10 cellular contexts compared by ENCODE assay signal in the genomic region with DNA sequence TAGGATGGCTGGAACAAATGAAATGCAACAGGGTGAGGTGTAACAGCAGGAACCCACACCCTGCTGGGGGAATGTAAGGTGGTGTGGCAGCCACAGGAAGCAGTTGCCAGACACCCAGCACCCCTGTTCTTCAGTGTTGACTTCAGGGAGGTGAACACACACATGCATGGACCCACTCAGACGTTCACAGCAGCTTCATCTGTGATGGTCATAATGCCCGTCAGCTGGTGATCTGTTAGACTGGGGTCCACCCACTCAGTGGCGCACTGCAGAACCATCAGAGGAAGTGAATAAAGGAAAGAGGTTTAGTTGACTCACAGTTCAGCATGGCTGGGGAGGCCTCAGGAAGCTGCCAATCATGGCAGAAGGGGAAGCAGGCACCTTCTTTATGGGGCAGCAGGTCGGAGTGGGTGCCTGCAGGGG.
DNase-seq lines count a peak whose midpoint lies in the region; ATAC-seq and TF ChIP-seq lines count a peak whose summit lies in the region.
"Had no signal": no experiment of that assay in that cellular context is flagged by ENCODE, and none has a peak within 500 bp of the region (broad histone marks: within the 10 kb centered on the region; RNA-seq: fewer than 3 reads in every experiment).

No MANE protein-coding gene starts in this region.

- H3K36me3 ChIP-seq in effector memory CD4-positive, alpha-beta T cell (ENCODE audit: control insufficient read depth, insufficient read depth, low read length), result no peaks in the 10 kb centered on the region

- H3K9me3 ChIP-seq in effector memory CD4-positive, alpha-beta T cell (ENCODE audit: control insufficient read depth, low read length), result no peaks in the 10 kb centered on the region

- DNase-seq in activated T-cell treated with anti-CD3 and anti-CD28 coated beads for 24 hours (ENCODE audit: low read depth) (peak; percentile 30), activated T-cell treated with anti-CD3 and anti-CD28 coated beads for 4 hours (no peak), fibroblast of pulmonary artery (ENCODE audit: low read depth) (peak; percentile 13), superior temporal gyrus (ENCODE audit: extremely low spot score) (no peak), middle frontal gyrus (ENCODE audit: extremely low spot score, low spot score) (no peak)
- peak; percentile 45 for DNase-seq in activated CD4-positive, CD25-positive, alpha-beta regulatory T cell treated with anti-CD3 and anti-CD28 coated beads, Interleukin-2, amount 50 U/mL, for 72 hours
- DNase-seq in effector memory CD4-positive, alpha-beta T cell, result no peak
- DNase-seq: ACHN, NCI-H1694 treated with DMSO at 0.1 percent for 48 hours had no signal

- no peak overlapping the region for H3K27ac Mint-ChIP-seq in stimulated activated memory B cell treated with anti-CD40 and anti-IgM and Interleukin-4, amounts not matched to agents 10 μg/mL and 1 μg/mL and 100 μg/mL, for 72 hours

- peaks cover 19% of the 10 kb centered on the region for H3K36me3 Mint-ChIP-seq in stimulated activated memory B cell treated with anti-CD40 and anti-IgM and Interleukin-4, amounts not matched to agents 10 μg/mL and 1 μg/mL and 100 μg/mL, for 72 hours

- H3K9me3 Mint-ChIP-seq in stimulated activated memory B cell treated with anti-CD40 and anti-IgM and Interleukin-4, amounts not matched to agents 10 μg/mL and 1 μg/mL and 100 μg/mL, for 72 hours, result no peaks in the 10 kb centered on the region

- H3K27ac ChIP-seq in effector memory CD4-positive, alpha-beta T cell (ENCODE audit: insufficient read depth, low read length, poor library complexity, severe bottlenecking), result no peak overlapping the region

- H3K4me3 Mint-ChIP-seq in stimulated activated memory B cell treated with anti-CD40 and anti-IgM and Interleukin-4, amounts not matched to agents 10 μg/mL and 1 μg/mL and 100 μg/mL, for 72 hours, result no peak overlapping the region

- H3K27me3 ChIP-seq in effector memory CD4-positive, alpha-beta T cell (replicated peaks; ENCODE audit: control insufficient read depth, insufficient read depth, low read length, poor library complexity, severe bottlenecking), result no peaks in the 10 kb centered on the region

- TF ChIP-seq CTCF in fibroblast of pulmonary artery (IDR thresholded peaks at IDR 0.05; ENCODE audit: low read length, missing control alignments), result no peak

- no peak overlapping the region for H3K4me3 ChIP-seq in fibroblast of pulmonary artery (replicated peaks; ENCODE audit: low read depth, low read length)
- H3K4me3 ChIP-seq in effector memory CD4-positive, alpha-beta T cell (ENCODE audit: insufficient read depth, low read depth, low read length, poor library complexity, severe bottlenecking), result no peak overlapping the region

- H3K4me1 Mint-ChIP-seq in stimulated activated memory B cell treated with anti-CD40 and anti-IgM and Interleukin-4, amounts not matched to agents 10 μg/mL and 1 μg/mL and 100 μg/mL, for 72 hours, result peaks cover 16% of the 10 kb centered on the region

- no peaks in the 10 kb centered on the region for H3K27me3 Mint-ChIP-seq in stimulated activated memory B cell treated with anti-CD40 and anti-IgM and Interleukin-4, amounts not matched to agents 10 μg/mL and 1 μg/mL and 100 μg/mL, for 72 hours

- ATAC-seq in stimulated activated memory B cell treated with anti-CD40 and anti-IgM and Interleukin-4, amounts not matched to agents 10 μg/mL and 1 μg/mL and 100 μg/mL, for 72 hours, result peak; percentile 63

- no peaks in the 10 kb centered on the region for H3K4me1 ChIP-seq in effector memory CD4-positive, alpha-beta T cell (ENCODE audit: control insufficient read depth, insufficient read depth, low read length, poor library complexity, severe bottlenecking)

Comparison
In these comparisons a context has a peak if more than half of its experiments do, and no peak if none do; other contexts are left out.
1. DNase-seq: peak in activated T-cell treated with anti-CD3 and anti-CD28 coated beads for 24 hours (single experiment), activated CD4-positive, CD25-positive, alpha-beta regulatory T cell treated with anti-CD3 and anti-CD28 coated beads, Interleukin-2, amount 50 U/mL, for 72 hours (single experiment) and fibroblast of pulmonary artery (single experiment); none in activated T-cell treated with anti-CD3 and anti-CD28 coated beads for 4 hours (single experiment), effector memory CD4-positive, alpha-beta T cell (0 of 3), superior temporal gyrus (single experiment) and middle frontal gyrus (single experiment).